Comparison of ENCODE assay signal across 14 cellular contexts in the genomic region with DNA sequence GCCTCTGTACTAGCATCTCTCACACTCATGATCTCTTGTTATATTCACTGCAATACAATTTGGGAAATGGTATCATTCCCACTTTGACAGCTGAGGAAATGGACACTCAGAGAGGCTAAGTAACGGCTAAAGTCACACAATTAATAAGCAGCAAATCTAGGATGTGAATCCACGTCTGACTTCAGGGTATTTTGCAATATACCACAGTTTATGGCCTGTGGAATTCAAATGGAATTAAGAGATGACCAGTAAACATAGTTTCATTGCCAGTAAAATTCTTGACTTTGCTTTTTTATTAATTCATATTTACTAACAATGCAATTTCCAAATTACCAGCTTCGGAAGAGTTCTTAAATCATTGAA.
DNase-seq lines count a peak whose midpoint lies in the region; ATAC-seq and TF ChIP-seq lines count a peak whose summit lies in the region.
"Had no signal": no experiment of that assay in that cellular context is flagged by ENCODE, and none has a peak within 500 bp of the region (broad histone marks: within the 10 kb centered on the region; RNA-seq: fewer than 3 reads in every experiment).

No MANE protein-coding gene starts in this region.

- no TSS peak for BruUV-seq in IMR-90 (replicated peaks; lab: Mats Ljungman, UMichigan)

- H3K9me3 ChIP-seq in IMR-90 (ENCODE audit: control insufficient read depth, insufficient read depth, low read length) (no peaks in the 10 kb centered on the region), esophagus squamous epithelium (no peaks in the 10 kb centered on the region), psoas muscle (no peaks in the 10 kb centered on the region), colonic mucosa (no peaks in the 10 kb centered on the region)
- H3K9me3 ChIP-seq: mucosa of descending colon, testis had no signal

- TF ChIP-seq CTCF in IMR-90 (conservative IDR thresholded peaks at IDR 0.05; ENCODE audit: low read depth, low read length): no peak
- no peak for TF ChIP-seq CTCF in esophagus squamous epithelium (IDR thresholded peaks at IDR 0.05)
- TF ChIP-seq CTCF in psoas muscle (IDR thresholded peaks at IDR 0.05): no peak
- no peak for TF ChIP-seq CTCF in colonic mucosa (IDR thresholded peaks at IDR 0.05)

- H3K4me3 ChIP-seq in IMR-90 (ENCODE audit: insufficient read depth, low read depth, low read length) (no peak overlapping the region), esophagus squamous epithelium (no peak overlapping the region), psoas muscle (no peak overlapping the region), colonic mucosa (no peak overlapping the region)
- H3K4me3 ChIP-seq: mucosa of descending colon, testis had no signal

- H2BK120ac ChIP-seq in IMR-90 (ENCODE audit: low read depth, low read length): peak overlapping the region; percentile 75; the same call in 1 of the 2 replicates

- peak overlapping the region; percentile 31; the same call in 1 of the 2 replicates for H3K27ac ChIP-seq in IMR-90 (ENCODE audit: insufficient read depth, low read length)
- H3K27ac ChIP-seq in esophagus squamous epithelium: peak overlapping the region; percentile 28 to 76 (median 53)
- H3K27ac ChIP-seq in psoas muscle: peak overlapping the region; percentile 64
- H3K27ac ChIP-seq in colonic mucosa: no peak overlapping the region
- H3K27ac ChIP-seq: testis had no signal

- peak overlapping the region; percentile 74; the same call in 1 of the 2 replicates for H2BK20ac ChIP-seq in IMR-90 (ENCODE audit: low read depth, low read length)

- no peak overlapping the region for H2AFZ ChIP-seq in IMR-90 (replicated peaks; ENCODE audit: low read length, poor library complexity)

- H3K23ac ChIP-seq in IMR-90 (ENCODE audit: low read depth, low read length): 0 out of 2 replicates have a peak overlapping the region, but pooled peaks have one; percentile 50

- WGBS in IMR-90 (ENCODE audit: extremely low coverage in 2 of 2, insufficient read length in 1 of 2), 2 experiments: no CpG with 5 or more reads among the region's 3 CpGs
- 58 to 66% methylated on average over 3 of the region's 3 CpGs for WGBS in esophagus squamous epithelium, 2 donors
- 58 to 73% (median 61%) methylated on average over 3 of the region's 3 CpGs for WGBS in psoas muscle, 3 donors

- ATAC-seq in IMR-90 (ENCODE audit: low read depth): peak; percentile 59
- peak in 2 of 4 donors; percentile 9 to 19 for ATAC-seq in psoas muscle
- ATAC-seq: mucosa of descending colon, Panc1, WTC11 had no signal

- no peak overlapping the region for H3K9ac ChIP-seq in IMR-90 (ENCODE audit: low read depth, low read length)
- no peak overlapping the region for H3K9ac ChIP-seq in colonic mucosa (ENCODE audit: low read depth in 2 of 2, low read length in 2 of 2)

- H2BK15ac ChIP-seq in IMR-90 (ENCODE audit: low read depth, low read length): no peak overlapping the region

- DNase-seq in EL (peak; percentile 52), IMR-90 (peak; percentile 71), esophagus squamous epithelium (lab: John Stamatoyannopoulos, UW) (no peak), psoas muscle (no peak), colonic mucosa (no peak), activated gamma-delta T cell treated with Interleukin-2 at 50 U/mL for 16 hours (no peak), AG08396 (ENCODE audit: low spot score) (no peak)
- DNase-seq: dermis blood vessel endothelial cell, KG1, mucosa of descending colon, NCI-H146, testis had no signal

- H3K18ac ChIP-seq in IMR-90 (ENCODE audit: low read depth, low read length): peak overlapping the region; percentile 86; the same call in 1 of the 2 replicates

- H3K4me2 ChIP-seq in IMR-90 (ENCODE audit: low read depth, low read length): peak overlapping the region; percentile 60; the same call in 1 of the 2 replicates

- H3K36me3 ChIP-seq in IMR-90 (ENCODE audit: control insufficient read depth, insufficient read depth, low read length) (no peaks in the 10 kb centered on the region), esophagus squamous epithelium (no peaks in the 10 kb centered on the region), psoas muscle (ENCODE audit: insufficient read depth in 1 of 2, low read depth in 1 of 2) (no peaks in the 10 kb centered on the region), colonic mucosa (no peaks in the 10 kb centered on the region)

- H3K14ac ChIP-seq in IMR-90 (replicated peaks; ENCODE audit: low read depth, low read length): no peak overlapping the region

- no peaks in the 10 kb centered on the region for H3K27me3 ChIP-seq in IMR-90 (ENCODE audit: control insufficient read depth, insufficient read depth, low read length)
- H3K27me3 ChIP-seq in esophagus squamous epithelium: no peaks in the 10 kb centered on the region
- no peaks in the 10 kb centered on the region for H3K27me3 ChIP-seq in psoas muscle (ENCODE audit: insufficient read depth in 3 of 3, low read length in 2 of 3)
- no peaks in the 10 kb centered on the region for H3K27me3 ChIP-seq in colonic mucosa
- H3K27me3 ChIP-seq: testis had no signal

- no peak for TF ChIP-seq POLR2A in IMR-90 (IDR thresholded peaks at IDR 0.05; ENCODE audit: low read depth, low read length)
- TF ChIP-seq POLR2A in esophagus squamous epithelium (IDR thresholded peaks at IDR 0.05): no peak

- H3K9me1 ChIP-seq in IMR-90 (ENCODE audit: insufficient read depth, low read length): peaks cover 16% of the 10 kb centered on the region

- 0 out of 2 replicates have a peak, but pooled peaks cover 3% of the 10 kb centered on the region for H4K20me1 ChIP-seq in IMR-90 (ENCODE audit: insufficient read depth, low read length)

- in situ Hi-C loops in IMR-90 (cut with MboI; ENCODE audit: low sequenced_read_pairs): no loop called here

- H2AK9ac ChIP-seq in IMR-90 (replicated peaks; ENCODE audit: low read depth, low read length, poor library complexity): no peak overlapping the region

- TF ChIP-seq RAD21 in IMR-90 (IDR thresholded peaks at IDR 0.05; ENCODE audit: low read length): no peak

- no peaks in the 10 kb centered on the region for H3K79me1 ChIP-seq in IMR-90 (ENCODE audit: low read depth in 1 of 2, low read length in 2 of 2)

- POLR2A ChIA-PET in IMR-90 (lab: Charles Lee; ENCODE audit: unreplicated experiment): interaction anchor here (1.9 kb wide), 1 partner anchor 10 kb away, joined by 9 read pairs; no protein-coding TSS in a partner anchor

- H4K8ac ChIP-seq in IMR-90 (ENCODE audit: low read depth in 2 of 2, low read length in 2 of 2): 0 out of 4 replicates have a peak overlapping the region, but pooled peaks have one; percentile 4 to 7

- no peak overlapping the region; the same call in 1 of the 2 replicates for H4K5ac ChIP-seq in IMR-90 (ENCODE audit: low read depth, low read length)

- H3K4ac ChIP-seq in IMR-90 (ENCODE audit: low read depth, low read length): no peak overlapping the region

- dilution Hi-C loops in IMR-90 (cut with HindIII; ENCODE audit: low sequenced_read_pairs, unreplicated experiment): no loop called here

- no peak overlapping the region for H2AK5ac ChIP-seq in IMR-90 (ENCODE audit: low read depth, low read length)

- H3K4me1 ChIP-seq in IMR-90 (ENCODE audit: control insufficient read depth, insufficient read depth, low read length) (peaks cover 29% of the 10 kb centered on the region), esophagus squamous epithelium (peaks cover 3 to 41% (median 25%) of the 10 kb centered on the region in 3 donors), psoas muscle (peaks cover 24% of the 10 kb centered on the region), colonic mucosa (no peaks in the 10 kb centered on the region)

- intact Hi-C loops in IMR-90 (cut with micrococcal nuclease): no loop called here
- intact Hi-C loops in esophagus squamous epithelium (cut with DNase I): no loop called here
- intact Hi-C loops in psoas muscle (cut with DNase I): no loop called here
- intact Hi-C loops in colonic mucosa (cut with DNase I): no loop called here

- no peak overlapping the region for H3K56ac ChIP-seq in IMR-90 (ENCODE audit: extremely low read depth, insufficient read depth, low read length)

- peak overlapping the region; percentile 7; the same call in 1 of the 2 replicates for H4K91ac ChIP-seq in IMR-90 (ENCODE audit: insufficient read depth, low read depth, low read length)

- peak overlapping the region; percentile 83 for H2BK5ac ChIP-seq in IMR-90 (ENCODE audit: low read depth, low read length, poor library complexity, severe bottlenecking)

- CTCF ChIA-PET in IMR-90 (lab: Yijun Ruan, JAX): interaction anchor here (1.2 kb wide), 1 partner anchor 14 kb away, joined by 3 read pairs; no protein-coding TSS in a partner anchor

TF ChIP-seq in IMR-90, 13 proteins besides CTCF, POLR2A, EP300 and RAD21:
- no peak for TF ChIP-seq FOS (IDR thresholded peaks at IDR 0.05; ENCODE audit: low read depth, low read length)
- TF ChIP-seq CEBPB (IDR thresholded peaks at IDR 0.05; ENCODE audit: low read depth, low read length): peak; percentile 92
TF ChIP-seq in IMR-90: peak in this region for 1.

Comparison
In these comparisons a context has a peak if more than half of its experiments do, and no peak if none do; other contexts are left out.
1. DNase-seq: peak in EL (single experiment) and IMR-90 (single experiment); none in esophagus squamous epithelium (single experiment), psoas muscle (0 of 2), colonic mucosa (single experiment), activated gamma-delta T cell treated with Interleukin-2 at 50 U/mL for 16 hours (single experiment) and AG08396 (single experiment).